ENCODE assay signal across 1 cellular context in genomic region chr16:10664720-10665126, GRCh38.
TF ChIP-seq lines count a peak whose summit lies in the region.

No MANE protein-coding gene starts in this region.

TF ChIP-seq in H1, 55 proteins besides CTCF, POLR2A, EP300 and RAD21 (continued from another document):
- TF ChIP-seq PHF8 (conservative IDR thresholded peaks at IDR 0.05; ENCODE audit: low read depth, low read length) (no peak), CBX8 (IDR thresholded peaks at IDR 0.05; ENCODE audit: borderline replicate concordance, low read depth, low read length) (no peak), USF2 (IDR thresholded peaks at IDR 0.05; ENCODE audit: low read length) (no peak), EZH2 (IDR thresholded peaks at IDR 0.05; ENCODE audit: low read depth, low read length, severe bottlenecking) (no peak), NANOG (IDR thresholded peaks at IDR 0.05; ENCODE audit: insufficient read depth, low read depth, low read length, poor library complexity, severe bottlenecking) (no peak), BACH1 (IDR thresholded peaks at IDR 0.05; ENCODE audit: low read length) (no peak), HDAC2 (IDR thresholded peaks at IDR 0.05; ENCODE audit: borderline replicate concordance in 1 of 2, low read depth in 2 of 2, low read length in 2 of 2) (no peak), TEAD4 (IDR thresholded peaks at IDR 0.05; ENCODE audit: low read depth, low read length) (no peak)
